ENCODE assay signal across 24 cellular contexts in the genomic region with DNA sequence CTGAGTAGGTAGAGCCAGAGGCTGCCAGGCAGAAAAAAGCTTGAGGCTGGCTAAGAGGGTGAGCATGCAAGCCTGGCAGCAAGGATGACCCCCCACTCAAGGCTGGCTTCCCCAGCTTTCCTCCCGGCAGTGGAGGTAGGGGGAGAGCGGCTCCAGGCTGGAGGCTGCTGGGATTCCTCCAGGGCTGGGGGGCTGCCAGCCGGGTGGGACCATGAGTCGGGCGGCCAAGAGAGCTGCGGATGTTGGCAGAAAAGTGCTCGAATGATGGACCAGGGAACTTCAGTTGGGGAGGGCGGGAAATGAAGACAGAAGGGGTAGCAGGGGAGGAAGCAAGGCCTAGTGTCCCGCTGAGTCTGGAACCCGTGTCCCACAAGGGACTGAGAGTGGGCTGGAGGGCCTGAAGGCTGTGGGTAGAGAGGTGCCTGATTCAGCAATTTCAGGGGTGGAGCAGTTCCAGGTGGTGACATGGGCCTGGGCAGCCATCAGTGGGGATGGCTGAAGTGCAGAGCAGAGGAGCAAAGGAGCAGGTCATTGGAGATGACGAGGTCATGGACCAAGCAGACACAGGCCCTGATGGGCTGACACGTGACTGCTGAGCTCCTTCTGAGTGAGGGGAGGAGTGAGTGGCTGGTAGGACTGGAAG. TPM values are rescaled to one million over a fixed set of nuclear protein-coding genes. Genes with fewer than 3 reads are reported as not detected.
A peak's percentile ranks its signal among the peaks of the same experiment; 100 is the strongest.
DNase-seq lines count a peak whose midpoint lies in the region; ATAC-seq, FAIRE-seq and TF ChIP-seq lines count a peak whose summit lies in the region.
"Had no signal": no experiment of that assay in that cellular context is flagged by ENCODE, and none has a peak within 500 bp of the region (broad histone marks: within the 10 kb centered on the region; RNA-seq: fewer than 3 reads in every experiment).

No MANE protein-coding gene starts in this region.

- H3K36me3 ChIP-seq in small intestine (ENCODE audit: control insufficient read depth in 2 of 2, insufficient read depth in 2 of 2, low read length in 2 of 2): peaks cover 3 to 9% of the 10 kb centered on the region in 2 donors
- no peaks in the 10 kb centered on the region for H3K36me3 ChIP-seq in testis (ENCODE audit: low read depth, missing control alignments)
- H3K36me3 ChIP-seq in A673 (ENCODE audit: insufficient read depth, low read length, poor library complexity, severe bottlenecking): no peaks in the 10 kb centered on the region

- no peaks in the 10 kb centered on the region for H3K9me3 Mint-ChIP-seq in brain
- H3K9me3 Mint-ChIP-seq: T-cell had no signal

- H3K4me1 Mint-ChIP-seq in brain: peaks cover 35% of the 10 kb centered on the region

- no peaks in the 10 kb centered on the region for H3K9me3 ChIP-seq in small intestine (ENCODE audit: control insufficient read depth, low read depth)
- H3K9me3 ChIP-seq in testis: no peaks in the 10 kb centered on the region
- H3K9me3 ChIP-seq in A673 (ENCODE audit: low read depth, low read length, poor library complexity, severe bottlenecking): no peaks in the 10 kb centered on the region
- H3K9me3 ChIP-seq: BLaER1 had no signal

- TF ChIP-seq POLR2A in testis (IDR thresholded peaks at IDR 0.05): no peak

- H3K36me3 Mint-ChIP-seq in brain: peaks cover 19% of the 10 kb centered on the region

- 77 to 88% (median 84%) methylated on average over 7 to 12 of the region's 12 CpGs for WGBS in small intestine, 3 donors
- WGBS in testis, 2 donors: 63 to 76% methylated on average over 7 to 12 of the region's 12 CpGs

- no peaks in the 10 kb centered on the region for H3K27me3 ChIP-seq in small intestine (ENCODE audit: control insufficient read depth in 2 of 2, insufficient read depth in 2 of 2, low read length in 2 of 2)
- H3K27me3 ChIP-seq in testis: no peaks in the 10 kb centered on the region
- H3K27me3 ChIP-seq in A673 (replicated peaks; ENCODE audit: insufficient read depth, low read depth, low read length, poor library complexity): no peaks in the 10 kb centered on the region
- H3K27me3 ChIP-seq: BLaER1 had no signal

- H3K27me3 Mint-ChIP-seq in brain: peaks cover 3% of the 10 kb centered on the region
- H3K27me3 Mint-ChIP-seq: T-cell had no signal

- H3K27ac ChIP-seq in RWPE1 (peak overlapping the region; percentile 22), small intestine (ENCODE audit: low read depth in 1 of 2, low read length in 1 of 2) (peak overlapping the region; percentile 66 to 89), testis (no peak overlapping the region), A673 (ENCODE audit: low read depth, low read length, poor library complexity, severe bottlenecking) (no peak overlapping the region)
- H3K27ac ChIP-seq: BLaER1 had no signal

- no peak overlapping the region for H3K4me3 Mint-ChIP-seq in brain
- H3K4me3 Mint-ChIP-seq: T-cell had no signal

- ATAC-seq in GM21825 (IDR thresholded peaks at IDR 0.05; ENCODE audit: unreplicated experiment): no peak
- ATAC-seq: T-cell had no signal

- intact Hi-C loops in testis (cut with DNase I; ENCODE audit: low total_unique reads): no loop called here
- intact Hi-C loops in A673 (cut with micrococcal nuclease; ENCODE audit: unreplicated experiment): no loop called here

- TF ChIP-seq CTCF in RWPE1 (conservative IDR thresholded peaks at IDR 0.05; ENCODE audit: low read depth) (no peak), brain (conservative IDR thresholded peaks at IDR 0.05) (no peak), testis (IDR thresholded peaks at IDR 0.05) (no peak), A673 (conservative IDR thresholded peaks at IDR 0.05; ENCODE audit: low read depth, low read length) (no peak)

- DNase-seq in RWPE1 (ENCODE audit: low spot score) (no peak), midbrain (lab: John Stamatoyannopoulos, UW) (peak; percentile 27), small intestine (no peak), testis (no peak), A673 (ENCODE audit: low spot score) (no peak)
- no peak for DNase-seq in activated naive CD4-positive, alpha-beta T cell (lab: John Stamatoyannopoulos, UW)
- DNase-seq: activated naive CD4-positive, alpha-beta T cell treated with anti-CD3 and anti-CD28 coated beads, Interleukin-2, amount 50 U/mL, for 16 hours; activated T-cell treated with anti-CD3 and anti-CD28 coated beads for 4 hours; foreskin fibroblast; hippocampal formation; NCI-H1105 treated with DMSO at 0.1 percent for 48 hours; NCI-H524 treated with DMSO at 0.1 percent for 48 hours; stimulated activated naive CD4-positive, alpha-beta T cell; T-cell; trophoblast cell had no signal

- H3K4me1 ChIP-seq in small intestine (ENCODE audit: control insufficient read depth in 2 of 2, insufficient read depth in 1 of 2, low read depth in 1 of 2, low read length in 1 of 2) (peaks cover 22 to 36% of the 10 kb centered on the region in 2 donors), testis (peaks cover 57% of the 10 kb centered on the region), A673 (ENCODE audit: insufficient read depth, low read length, poor library complexity, severe bottlenecking) (no peaks in the 10 kb centered on the region)

- POLR2A ChIA-PET in RWPE1 (lab: Yijun Ruan, JAX; ENCODE audit: low non-redundant PET): no interaction called here
- POLR2A ChIA-PET in A673 (lab: Charles Lee; ENCODE audit: low non-redundant PET): no interaction called here

- CTCF ChIA-PET in RWPE1 (lab: Yijun Ruan, JAX): interaction anchor here (0.5 to 1.3 kb wide), 5 partner anchors 15 to 103 kb away, joined by 3 to 4 read pairs (median 3); no protein-coding TSS in a partner anchor
- CTCF ChIA-PET in A673 (lab: Charles Lee): no interaction called here

- no peak for FAIRE-seq in small intestine (lab: Jason Lieb, UNC)
- FAIRE-seq: colon, GM19239, islet of Langerhans had no signal

- no TSS peak for BruUV-seq in A673 (replicated peaks; lab: Mats Ljungman, UMichigan)

- H3K4me3 ChIP-seq in small intestine (ENCODE audit: low read depth in 1 of 2, low read length in 2 of 2) (no peak overlapping the region), testis (no peak overlapping the region), A673 (ENCODE audit: low read depth, low read length, poor library complexity, severe bottlenecking) (no peak overlapping the region)
- H3K4me3 ChIP-seq: BLaER1 had no signal

- peak overlapping the region in 4 of 5 experiments; percentile 36 to 90 (median 79) for H3K27ac Mint-ChIP-seq in brain
- H3K27ac Mint-ChIP-seq: T-cell had no signal

RNA-seq across cellular contexts. Expression of gene HSD11B2, which starts 20.3 kb away (rescaled TPM):
- polyA plus RNA-seq in brain (ENCODE audit: insufficient read depth, low read depth, low replicate concordance) (47.9 TPM), small intestine (100 to 1,000 TPM in 2 of 3 donors, 10 to 100 TPM in 1; 93.7 to 166 (median 129) TPM), testis (ENCODE audit: insufficient read depth, low read depth, low replicate concordance) (11.5 TPM)
- total RNA-seq in testis (1 to 10 TPM; 4.9 to 7.7 TPM), A673 (2021) (1.6 and 2.3 TPM in 2 replicates)

RNA-seq across cellular contexts. Expression of gene ATP6V0D1, which starts 29.8 kb away (rescaled TPM):
- polyA plus RNA-seq in brain (ENCODE audit: insufficient read depth, low read depth, low replicate concordance) (208 TPM), small intestine (100 to 1,000 TPM; 120 to 158 (median 154) TPM), testis (ENCODE audit: insufficient read depth, low read depth, low replicate concordance) (165 TPM)
- total RNA-seq in testis (100 to 1,000 TPM in 1 of 2 donors, 10 to 100 TPM in 1; 95.0 to 135 TPM), A673 (2021) (56.5 and 63.9 TPM in 2 replicates)

RNA-seq across cellular contexts. Expression of gene AGRP, which starts 32.2 kb away (rescaled TPM):
- polyA plus RNA-seq in brain (ENCODE audit: insufficient read depth, low read depth, low replicate concordance): 0.49 TPM
- polyA plus RNA-seq in small intestine: under 1 TPM in 1 of 3 donors, not detected in 2; 0.10 TPM
- total RNA-seq in testis: 1 to 10 TPM; 1.2 to 1.7 TPM
- not detected for polyA plus RNA-seq in testis (ENCODE audit: insufficient read depth, low read depth, low replicate concordance)
- total RNA-seq in A673 (2021): not detected in 2 replicates
- total RNA-seq: H4, HT1080, LHCN-M2, T-cell had no signal

RNA-seq across cellular contexts. Expression of gene ZDHHC1, which starts 34.9 kb away (rescaled TPM):
- 10.6 TPM for polyA plus RNA-seq in brain (ENCODE audit: insufficient read depth, low read depth, low replicate concordance)
- polyA plus RNA-seq in small intestine: 1 to 10 TPM in 2 of 3 donors, not detected in 1; 1.9 to 5.3 TPM
- 10 to 100 TPM; 62.0 to 62.7 TPM for total RNA-seq in testis
- polyA plus RNA-seq in testis (ENCODE audit: insufficient read depth, low read depth, low replicate concordance): 26.7 TPM
- 5.3 and 6.8 TPM in 2 replicates for total RNA-seq in A673 (2021)

RNA-seq across cellular contexts. Expression of gene TPPP3, which starts 57.9 kb away (rescaled TPM):
- polyA plus RNA-seq in brain (ENCODE audit: insufficient read depth, low read depth, low replicate concordance): 438 TPM
- 10 to 100 TPM; 10.3 to 34.8 (median 19.9) TPM for polyA plus RNA-seq in small intestine
- 10 to 100 TPM in 1 of 2 donors, 1 to 10 TPM in 1; 9.5 to 17.5 TPM for total RNA-seq in testis
- 67.6 TPM for polyA plus RNA-seq in testis (ENCODE audit: insufficient read depth, low read depth, low replicate concordance)
- total RNA-seq in A673 (2021): 0.28 and 0.31 TPM in 2 replicates
- total RNA-seq: H4, HT1080 had no signal

Comparison
In these comparisons a context has a peak if more than half of its experiments do, and no peak if none do; other contexts are left out.
1. H3K27ac ChIP-seq: peak in RWPE1 (single experiment) and small intestine (2 of 2); none in testis (0 of 2) and A673 (single experiment).